Comparison of ENCODE assay signal across 8 cellular contexts in genomic region chrX:48573690-48574269, GRCh38. TPM values are rescaled to one million over a fixed set of nuclear protein-coding genes. Genes with fewer than 3 reads are reported as not detected.
DNase-seq lines count a peak whose midpoint lies in the region; ATAC-seq, FAIRE-seq and TF ChIP-seq lines count a peak whose summit lies in the region.

No MANE protein-coding gene starts in this region.

- no peak for TF ChIP-seq POLR2A in HepG2 (IDR thresholded peaks at IDR 0.05; ENCODE audit: insufficient read depth in 1 of 2, low read depth in 2 of 2, low read length in 2 of 2)

- peak overlapping the region; percentile 99 for H3K27ac ChIP-seq in BLaER1
- peak overlapping the region; percentile 97 for H3K27ac ChIP-seq in HepG2 (ENCODE audit: extremely low read length, insufficient read depth, low read length)
- peak overlapping the region; percentile 97 for H3K27ac ChIP-seq in substantia nigra (ENCODE audit: low read depth, low read length, poor library complexity, severe bottlenecking)

- TF ChIP-seq CTCF in MCF 10A (IDR thresholded peaks at IDR 0.05; ENCODE audit: unreplicated experiment) (no peak), HepG2 (CRISPR knock-in tag; IDR thresholded peaks at IDR 0.05) (no peak)

- H3K36me3 Mint-ChIP-seq in MCF 10A (ENCODE audit: insufficient read depth, unreplicated experiment), result peaks cover 43% of the 10 kb centered on the region

- 52% methylated on average over 19 of the region's 19 CpGs for WGBS in HepG2 (ENCODE audit: low lambda C conversion rate)

- H3K4me3 ChIP-seq in BLaER1 (peak overlapping the region; percentile 77), HepG2 (replicated peaks in 1 of 3; ENCODE audit: insufficient read depth in 1 of 3, low read depth in 2 of 3, low read length in 3 of 3) (peak overlapping the region; percentile 42 to 79 (median 73))

- BruUV-seq in MCF 10A (replicated peaks; lab: Mats Ljungman, UMichigan), result TSS peak; percentile 86
- TSS peak; percentile 89 for BruUV-seq in HepG2 (replicated peaks; lab: Mats Ljungman, UMichigan)

- no peak for FAIRE-seq in HepG2 (lab: Jason Lieb, UNC)

- H3K4me1 Mint-ChIP-seq in MCF 10A (ENCODE audit: insufficient read depth, unreplicated experiment), result peaks cover 6% of the 10 kb centered on the region

- H3K9me3 ChIP-seq in BLaER1 (no peaks in the 10 kb centered on the region), HepG2 (ENCODE audit: low read length) (no peaks in the 10 kb centered on the region)

- H3K27me3 Mint-ChIP-seq in MCF 10A (ENCODE audit: insufficient read depth, unreplicated experiment), result no peaks in the 10 kb centered on the region

- peak overlapping the region; percentile 77 for H3K4me3 Mint-ChIP-seq in MCF 10A (ENCODE audit: unreplicated experiment)

- POLR2A ChIA-PET in MCF 10A (lab: Yijun Ruan, JAX) (interaction anchor here (0.6 to 1.9 kb wide), 18 partner anchors 8 to 1321 kb away, joined by 3 to 31 read pairs (median 5); partner anchors contain the start of genes EBP, PQBP1, SLC35A2 and TBC1D25), HepG2 (lab: Yijun Ruan, JAX) (interaction anchor here (0.6 to 1.8 kb wide), 15 partner anchors 8 to 1797 kb away, joined by 3 to 28 read pairs (median 6); partner anchors contain the start of genes EBP and TBC1D25)

- H3K27me3 ChIP-seq in BLaER1 (peaks cover 4% of the 10 kb centered on the region; the same call in 1 of the 2 replicates), HepG2 (ENCODE audit: control insufficient read depth in 1 of 2, insufficient read depth in 2 of 2, low read length in 2 of 2) (no peaks in the 10 kb centered on the region; a peak in 1 of 5 replicates)

- no peak for TF ChIP-seq EP300 in HepG2 (IDR thresholded peaks at IDR 0.05; ENCODE audit: low read depth in 2 of 2, low read length in 2 of 2)
- no peak for TF ChIP-seq EP300 in HepG2 (CRISPR knock-in tag; IDR thresholded peaks at IDR 0.05; ENCODE audit: borderline replicate concordance)

- H3K4me2 ChIP-seq in BLaER1 (peak overlapping the region; percentile 62), HepG2 (ENCODE audit: low read depth, low read length) (peak overlapping the region; percentile 88)

- peaks cover 14% of the 10 kb centered on the region for H3K4me1 ChIP-seq in BLaER1
- H3K4me1 ChIP-seq in HepG2 (ENCODE audit: insufficient read depth, low read length), result peaks cover 24% of the 10 kb centered on the region

- H3K36me3 ChIP-seq in BLaER1 (peaks cover 37% of the 10 kb centered on the region), HepG2 (replicated peaks in 1 of 2; ENCODE audit: control insufficient read depth in 1 of 2, insufficient read depth in 2 of 2, low read length in 2 of 2) (peaks cover 4 to 27% of the 10 kb centered on the region in 2 experiments; a peak in 4 of 5 replicates)

- CTCF ChIA-PET in MCF 10A (lab: Yijun Ruan, JAX), result no interaction called here
- CTCF ChIA-PET in HepG2 (lab: Yijun Ruan, JAX; ENCODE audit: low intra/inter-chr PET ratio, low total read pairs), result no interaction called here

- no peaks in the 10 kb centered on the region for H3K9me3 Mint-ChIP-seq in MCF 10A (ENCODE audit: unreplicated experiment)

- H3K27ac Mint-ChIP-seq in MCF 10A (ENCODE audit: low read depth, unreplicated experiment), result peak overlapping the region; percentile 100

- ATAC-seq in HG02973 (IDR thresholded peaks at IDR 0.05; ENCODE audit: unreplicated experiment), result peak; percentile 24
- no peak for ATAC-seq in HepG2
- no peak for ATAC-seq in GM18868 (IDR thresholded peaks at IDR 0.05; ENCODE audit: unreplicated experiment)

- DNase-seq in RPMI7951 (ENCODE audit: low read depth), result peak; percentile 72
- DNase-seq in MCF 10A (ENCODE audit: unreplicated experiment), result no peak
- no peak for DNase-seq in HepG2 (ENCODE audit: low spot score)
- peak in 17 of 49 donors; percentile 3 to 71 (median 8) for DNase-seq in substantia nigra (lab: John Stamatoyannopoulos, UW)
- no peak for DNase-seq in NCI-H526 treated with DMSO at 0.1 percent for 48 hours (lab: John Stamatoyannopoulos, UW)

- in situ Hi-C loops in HepG2 (cut with HindIII; ENCODE audit: extremely low pct_ligation_motif_present, low pct_unique_long_range_greater_than_20kb), result no loop called here

- TF ChIP-seq RAD21 in HepG2 (CRISPR knock-in tag; IDR thresholded peaks at IDR 0.05), result no peak

- peak overlapping the region; percentile 86 for H2AFZ ChIP-seq in HepG2 (ENCODE audit: low read length)

- H3K9ac ChIP-seq in BLaER1, result peak overlapping the region; percentile 99; the same call in 1 of the 2 replicates
- H3K9ac ChIP-seq in HepG2 (ENCODE audit: insufficient read depth, low read depth, low read length), result peak overlapping the region; percentile 97

- peaks cover 17% of the 10 kb centered on the region; the same call in 1 of the 2 replicates for H4K20me1 ChIP-seq in BLaER1
- H4K20me1 ChIP-seq in HepG2 (ENCODE audit: insufficient read depth, low read length), result peaks cover 6% of the 10 kb centered on the region

- intact Hi-C loops in MCF 10A (cut with micrococcal nuclease), result loop anchor here (1.0 to 2.0 kb wide), 4 partner anchors 17 to 43 kb away; partner anchors contain the start of genes TBC1D25 and WDR13
- intact Hi-C loops in HepG2 (cut with micrococcal nuclease; ENCODE audit: unreplicated experiment), result no loop called here

- H3K79me2 ChIP-seq in HepG2 (ENCODE audit: insufficient read depth, low read length), result peaks cover 16% of the 10 kb centered on the region

RNA-seq across cellular contexts. Expression of gene RBM3, which starts 0.5 kb away (rescaled TPM):
- 200 and 208 TPM in 2 replicates for total RNA-seq in RPMI7951 (2014; rRNA removed; shearing (Covaris generic))
- total RNA-seq in MCF 10A (2022) (318 and 354 TPM in 2 replicates), HepG2 (2016; rRNA removed; fragmentation: Illumina TruSeq; extraction: Trizol) (182 and 239 TPM in 2 replicates)
- 72.2 and 83.3 TPM in 2 replicates for total RNA-seq in HepG2 (2016; cell fraction: cytosol; rRNA removed; fragmentation: Illumina TruSeq; extraction: Trizol; ENCODE audit: low read depth)
- 186 and 267 TPM in 2 replicates for total RNA-seq in HepG2 (2016; cell fraction: insoluble cytoplasmic fraction; rRNA removed; fragmentation: Illumina TruSeq; extraction: Trizol)
- total RNA-seq in HepG2 (2016; cell fraction: membrane; rRNA removed; fragmentation: Illumina TruSeq; extraction: Trizol), result 111 and 139 TPM in 2 replicates
- 96.1 and 99.4 TPM in 2 replicates for total RNA-seq in HepG2 (2016; cell fraction: nucleus; rRNA removed; fragmentation: Illumina TruSeq; extraction: Trizol)
- 109 and 123 TPM in 2 replicates for polyA plus RNA-seq in HepG2 (2011; rRNA removed)
- 78.5 and 83.5 TPM in 2 replicates for polyA plus RNA-seq in HepG2 (2011; cell fraction: cytosol; rRNA removed)
- 120 and 154 TPM in 2 replicates for polyA plus RNA-seq in HepG2 (2011; cell fraction: nucleus; rRNA removed)
- polyA plus RNA-seq in HepG2 (2012), result 62.4 and 136 TPM in 2 replicates
- polyA plus RNA-seq in HepG2 (2016; cell fraction: cytosol; fragmentation: Illumina TruSeq; extraction: Trizol; ENCODE audit: low read depth), result 83.2 and 86.4 TPM in 2 replicates
- 284 and 351 TPM in 2 replicates for polyA plus RNA-seq in HepG2 (2016; cell fraction: insoluble cytoplasmic fraction; fragmentation: Illumina TruSeq; extraction: Trizol; ENCODE audit: low read depth)
- 125 and 144 TPM in 2 replicates for polyA plus RNA-seq in HepG2 (2016; cell fraction: membrane; fragmentation: Illumina TruSeq; extraction: Trizol; ENCODE audit: low read depth)
- 196 and 214 TPM in 2 replicates for polyA plus RNA-seq in HepG2 (2016; cell fraction: nucleus; fragmentation: Illumina TruSeq; extraction: Trizol; ENCODE audit: insufficient read depth, low read depth)
- polyA minus RNA-seq in HepG2 (2011; rRNA and poly(A)+ RNA removed; ENCODE audit: low replicate concordance), result 139 and 240 TPM in 2 replicates
- polyA minus RNA-seq in HepG2 (2011; cell fraction: cytosol; rRNA and poly(A)+ RNA removed), result 47.4 and 57.2 TPM in 2 replicates
- polyA minus RNA-seq in HepG2 (2011; cell fraction: nucleus; rRNA and poly(A)+ RNA removed), result 163 and 176 TPM in 2 replicates

RNA-seq across cellular contexts. Expression of gene WDR13, which starts 23.5 kb away (rescaled TPM):
- total RNA-seq in RPMI7951 (2014; rRNA removed; shearing (Covaris generic)), result 62.4 and 74.1 TPM in 2 replicates
- total RNA-seq in MCF 10A (2022) (134 and 138 TPM in 2 replicates), HepG2 (2016; rRNA removed; fragmentation: Illumina TruSeq; extraction: Trizol) (19.3 and 28.7 TPM in 2 replicates)
- 23.0 and 33.2 TPM in 2 replicates for total RNA-seq in HepG2 (2016; cell fraction: cytosol; rRNA removed; fragmentation: Illumina TruSeq; extraction: Trizol; ENCODE audit: low read depth)
- 20.8 and 29.5 TPM in 2 replicates for total RNA-seq in HepG2 (2016; cell fraction: insoluble cytoplasmic fraction; rRNA removed; fragmentation: Illumina TruSeq; extraction: Trizol)
- total RNA-seq in HepG2 (2016; cell fraction: membrane; rRNA removed; fragmentation: Illumina TruSeq; extraction: Trizol), result 42.7 and 44.4 TPM in 2 replicates
- total RNA-seq in HepG2 (2016; cell fraction: nucleus; rRNA removed; fragmentation: Illumina TruSeq; extraction: Trizol), result 15.9 and 18.0 TPM in 2 replicates
- polyA plus RNA-seq in HepG2 (2011; rRNA removed), result 37.1 and 52.7 TPM in 2 replicates
- 31.9 and 50.0 TPM in 2 replicates for polyA plus RNA-seq in HepG2 (2011; cell fraction: cytosol; rRNA removed)
- polyA plus RNA-seq in HepG2 (2011; cell fraction: nucleus; rRNA removed), result 389 and 473 TPM in 2 replicates
- 55.2 and 81.7 TPM in 2 replicates for polyA plus RNA-seq in HepG2 (2012)
- polyA plus RNA-seq in HepG2 (2016; cell fraction: cytosol; fragmentation: Illumina TruSeq; extraction: Trizol; ENCODE audit: low read depth), result 21.0 and 24.5 TPM in 2 replicates
- 20.4 and 20.7 TPM in 2 replicates for polyA plus RNA-seq in HepG2 (2016; cell fraction: insoluble cytoplasmic fraction; fragmentation: Illumina TruSeq; extraction: Trizol; ENCODE audit: low read depth)
- 28.5 and 34.5 TPM in 2 replicates for polyA plus RNA-seq in HepG2 (2016; cell fraction: membrane; fragmentation: Illumina TruSeq; extraction: Trizol; ENCODE audit: low read depth)
- polyA plus RNA-seq in HepG2 (2016; cell fraction: nucleus; fragmentation: Illumina TruSeq; extraction: Trizol; ENCODE audit: insufficient read depth, low read depth), result 29.3 and 35.6 TPM in 2 replicates
- polyA minus RNA-seq in HepG2 (2011; rRNA and poly(A)+ RNA removed; ENCODE audit: low replicate concordance), result 95.4 and 111 TPM in 2 replicates
- 39.0 and 46.7 TPM in 2 replicates for polyA minus RNA-seq in HepG2 (2011; cell fraction: cytosol; rRNA and poly(A)+ RNA removed)
- 36.2 and 42.4 TPM in 2 replicates for polyA minus RNA-seq in HepG2 (2011; cell fraction: nucleus; rRNA and poly(A)+ RNA removed)

RNA-seq across cellular contexts. Expression of gene TBC1D25, which starts 34.3 kb away (rescaled TPM):
- total RNA-seq in RPMI7951 (2014; rRNA removed; shearing (Covaris generic)), result 5.9 and 7.4 TPM in 2 replicates
- total RNA-seq in MCF 10A (2022), result 14.4 and 18.2 TPM in 2 replicates
- 3.2 and 3.5 TPM in 2 replicates for total RNA-seq in HepG2 (2016; rRNA removed; fragmentation: Illumina TruSeq; extraction: Trizol)
- total RNA-seq in HepG2 (2016; cell fraction: cytosol; rRNA removed; fragmentation: Illumina TruSeq; extraction: Trizol; ENCODE audit: low read depth), result 1.0 and 1.1 TPM in 2 replicates
- 3.4 and 3.6 TPM in 2 replicates for total RNA-seq in HepG2 (2016; cell fraction: insoluble cytoplasmic fraction; rRNA removed; fragmentation: Illumina TruSeq; extraction: Trizol)
- 5.5 and 6.0 TPM in 2 replicates for total RNA-seq in HepG2 (2016; cell fraction: membrane; rRNA removed; fragmentation: Illumina TruSeq; extraction: Trizol)
- 2.8 and 3.4 TPM in 2 replicates for total RNA-seq in HepG2 (2016; cell fraction: nucleus; rRNA removed; fragmentation: Illumina TruSeq; extraction: Trizol)
- 4.7 and 6.0 TPM in 2 replicates for polyA plus RNA-seq in HepG2 (2011; rRNA removed)
- 4.6 TPM in 2 replicates for polyA plus RNA-seq in HepG2 (2011; cell fraction: cytosol; rRNA removed)
- 16.8 and 21.5 TPM in 2 replicates for polyA plus RNA-seq in HepG2 (2011; cell fraction: nucleus; rRNA removed)
- 4.8 and 7.9 TPM in 2 replicates for polyA plus RNA-seq in HepG2 (2012)
- 2.1 and 2.3 TPM in 2 replicates for polyA plus RNA-seq in HepG2 (2016; cell fraction: cytosol; fragmentation: Illumina TruSeq; extraction: Trizol; ENCODE audit: low read depth)
- polyA plus RNA-seq in HepG2 (2016; cell fraction: insoluble cytoplasmic fraction; fragmentation: Illumina TruSeq; extraction: Trizol; ENCODE audit: low read depth), result 4.0 and 6.3 TPM in 2 replicates
- polyA plus RNA-seq in HepG2 (2016; cell fraction: membrane; fragmentation: Illumina TruSeq; extraction: Trizol; ENCODE audit: low read depth), result 4.8 and 5.4 TPM in 2 replicates
- 11.5 and 15.0 TPM in 2 replicates for polyA plus RNA-seq in HepG2 (2016; cell fraction: nucleus; fragmentation: Illumina TruSeq; extraction: Trizol; ENCODE audit: insufficient read depth, low read depth)
- 10.9 and 19.7 TPM in 2 replicates for polyA minus RNA-seq in HepG2 (2011; rRNA and poly(A)+ RNA removed; ENCODE audit: low replicate concordance)
- 5.1 and 5.5 TPM in 2 replicates for polyA minus RNA-seq in HepG2 (2011; cell fraction: cytosol; rRNA and poly(A)+ RNA removed)
- 7.9 and 9.4 TPM in 2 replicates for polyA minus RNA-seq in HepG2 (2011; cell fraction: nucleus; rRNA and poly(A)+ RNA removed)

RNA-seq across cellular contexts. Expression of gene EBP, which starts 52.2 kb away (rescaled TPM):
- 135 and 174 TPM in 2 replicates for total RNA-seq in RPMI7951 (2014; rRNA removed; shearing (Covaris generic))
- 66.9 and 102 TPM in 2 replicates for total RNA-seq in MCF 10A (2022)
- 162 and 260 TPM in 2 replicates for total RNA-seq in HepG2 (2016; rRNA removed; fragmentation: Illumina TruSeq; extraction: Trizol)
- total RNA-seq in HepG2 (2016; cell fraction: cytosol; rRNA removed; fragmentation: Illumina TruSeq; extraction: Trizol; ENCODE audit: low read depth), result 147 and 171 TPM in 2 replicates
- total RNA-seq in HepG2 (2016; cell fraction: insoluble cytoplasmic fraction; rRNA removed; fragmentation: Illumina TruSeq; extraction: Trizol), result 146 and 274 TPM in 2 replicates
- 149 and 167 TPM in 2 replicates for total RNA-seq in HepG2 (2016; cell fraction: membrane; rRNA removed; fragmentation: Illumina TruSeq; extraction: Trizol)
- 182 and 206 TPM in 2 replicates for total RNA-seq in HepG2 (2016; cell fraction: nucleus; rRNA removed; fragmentation: Illumina TruSeq; extraction: Trizol)
- 106 and 162 TPM in 2 replicates for polyA plus RNA-seq in HepG2 (2011; rRNA removed)
- polyA plus RNA-seq in HepG2 (2011; cell fraction: cytosol; rRNA removed), result 168 and 176 TPM in 2 replicates
- polyA plus RNA-seq in HepG2 (2011; cell fraction: nucleus; rRNA removed), result 94.7 and 111 TPM in 2 replicates
- 122 and 141 TPM in 2 replicates for polyA plus RNA-seq in HepG2 (2012)
- polyA plus RNA-seq in HepG2 (2016; cell fraction: cytosol; fragmentation: Illumina TruSeq; extraction: Trizol; ENCODE audit: low read depth), result 138 and 157 TPM in 2 replicates
- 129 and 142 TPM in 2 replicates for polyA plus RNA-seq in HepG2 (2016; cell fraction: insoluble cytoplasmic fraction; fragmentation: Illumina TruSeq; extraction: Trizol; ENCODE audit: low read depth)
- polyA plus RNA-seq in HepG2 (2016; cell fraction: membrane; fragmentation: Illumina TruSeq; extraction: Trizol; ENCODE audit: low read depth), result 117 and 128 TPM in 2 replicates
- polyA plus RNA-seq in HepG2 (2016; cell fraction: nucleus; fragmentation: Illumina TruSeq; extraction: Trizol; ENCODE audit: insufficient read depth, low read depth), result 318 and 347 TPM in 2 replicates
- 268 and 948 TPM in 2 replicates for polyA minus RNA-seq in HepG2 (2011; rRNA and poly(A)+ RNA removed; ENCODE audit: low replicate concordance)
- polyA minus RNA-seq in HepG2 (2011; cell fraction: cytosol; rRNA and poly(A)+ RNA removed), result 59.2 and 70.4 TPM in 2 replicates
- 25.6 and 30.3 TPM in 2 replicates for polyA minus RNA-seq in HepG2 (2011; cell fraction: nucleus; rRNA and poly(A)+ RNA removed)
